ENCODE assay signal across 1 cellular context in the genomic region with DNA sequence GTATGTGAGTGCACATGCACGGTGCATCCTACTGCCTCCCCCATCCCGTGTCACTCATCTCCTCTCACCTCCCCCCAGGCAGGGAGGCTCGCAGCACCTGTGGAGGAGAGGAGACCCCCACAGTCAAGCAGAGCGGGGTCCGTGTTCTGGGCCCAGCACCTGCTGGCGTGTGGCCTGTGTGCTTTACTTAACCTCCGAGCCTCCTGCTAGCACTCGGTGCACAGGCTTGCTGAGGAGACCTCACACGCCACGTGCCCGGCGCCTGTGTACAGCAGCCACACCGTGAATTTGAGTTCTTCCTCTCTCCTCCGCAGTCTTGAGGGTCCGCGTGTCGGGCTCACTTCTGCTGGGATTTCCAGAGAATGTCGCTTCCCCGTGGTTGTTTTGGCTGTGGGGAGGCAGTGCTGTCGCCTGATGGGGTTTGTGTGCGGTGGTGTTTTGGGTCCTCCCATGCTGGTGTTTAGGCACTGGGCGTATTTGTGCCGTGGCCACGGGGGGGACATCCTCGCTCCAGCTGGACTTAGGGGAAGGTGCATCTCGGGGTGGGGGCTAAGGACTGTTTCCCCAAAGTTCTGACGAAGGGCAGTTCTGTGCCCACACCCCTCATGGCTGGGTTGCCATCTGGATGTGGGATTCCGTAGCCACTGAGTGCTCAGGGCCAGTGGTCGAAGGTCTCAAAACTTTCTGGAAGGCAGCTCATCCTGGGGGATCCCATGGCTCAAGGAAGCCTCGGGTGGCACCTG.
TF ChIP-seq lines count a peak whose summit lies in the region.

No MANE protein-coding gene starts in this region.

TF ChIP-seq in IMR-90, 13 proteins besides CTCF, POLR2A, EP300 and RAD21 (continued from another document):
- no peak for TF ChIP-seq BHLHE40 (IDR thresholded peaks at IDR 0.05; ENCODE audit: low read depth, low read length)
- no peak for TF ChIP-seq MAZ (IDR thresholded peaks at IDR 0.05; ENCODE audit: borderline replicate concordance, low read depth, low read length)
- no peak for TF ChIP-seq FOS (IDR thresholded peaks at IDR 0.05; ENCODE audit: low read depth, low read length)
- TF ChIP-seq RFX5 (IDR thresholded peaks at IDR 0.05; ENCODE audit: low read depth, low read length) = no peak
- TF ChIP-seq RCOR1 (IDR thresholded peaks at IDR 0.05; ENCODE audit: insufficient replicate concordance, low read length) = no peak
- TF ChIP-seq CEBPB (IDR thresholded peaks at IDR 0.05; ENCODE audit: low read depth, low read length) = no peak
- TF ChIP-seq MAFK (IDR thresholded peaks at IDR 0.05; ENCODE audit: low read depth, low read length) = no peak
- no peak for TF ChIP-seq MXI1 (IDR thresholded peaks at IDR 0.05; ENCODE audit: borderline replicate concordance, low read depth, low read length)
- TF ChIP-seq USF2 (IDR thresholded peaks at IDR 0.05; ENCODE audit: low read depth, low read length) = no peak
- no peak for TF ChIP-seq SMC3 (IDR thresholded peaks at IDR 0.05; ENCODE audit: low read depth, low read length)
- TF ChIP-seq ELK1 (IDR thresholded peaks at IDR 0.05; ENCODE audit: borderline replicate concordance, low read depth, low read length) = no peak
- no peak for TF ChIP-seq NFE2L2 (IDR thresholded peaks at IDR 0.05; ENCODE audit: low read depth, low read length)
